Comparison of ENCODE assay signal across 1 cellular context in genomic region chr10:18142151-18142550, GRCh38.
TF ChIP-seq lines count a peak whose summit lies in the region.

No MANE protein-coding gene starts in this region.

TF ChIP-seq in WTC11, 78 proteins besides CTCF, POLR2A, EP300 and RAD21 (continued from another document):
- TF ChIP-seq, protein P1, sequence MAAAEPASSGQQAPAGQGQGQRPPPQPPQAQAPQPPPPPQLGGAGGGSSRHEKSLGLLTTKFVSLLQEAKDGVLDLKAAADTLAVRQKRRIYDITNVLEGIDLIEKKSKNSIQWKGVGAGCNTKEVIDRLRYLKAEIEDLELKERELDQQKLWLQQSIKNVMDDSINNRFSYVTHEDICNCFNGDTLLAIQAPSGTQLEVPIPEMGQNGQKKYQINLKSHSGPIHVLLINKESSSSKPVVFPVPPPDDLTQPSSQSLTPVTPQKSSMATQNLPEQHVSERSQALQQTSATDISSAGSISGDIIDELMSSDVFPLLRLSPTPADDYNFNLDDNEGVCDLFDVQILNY (CRISPR knock-in tag; IDR thresholded peaks at IDR 0.05), result no peak
- TF ChIP-seq E2F1 (CRISPR knock-in tag; IDR thresholded peaks at IDR 0.05), result no peak
- TF ChIP-seq TEAD1 (CRISPR knock-in tag; IDR thresholded peaks at IDR 0.05), result no peak
- TF ChIP-seq SMAD3 (CRISPR knock-in tag; IDR thresholded peaks at IDR 0.05; ENCODE audit: borderline replicate concordance), result no peak
TF ChIP-seq in WTC11: peak in this region for 0.
